ENCODE assay signal across 10 cellular contexts in the genomic region with DNA sequence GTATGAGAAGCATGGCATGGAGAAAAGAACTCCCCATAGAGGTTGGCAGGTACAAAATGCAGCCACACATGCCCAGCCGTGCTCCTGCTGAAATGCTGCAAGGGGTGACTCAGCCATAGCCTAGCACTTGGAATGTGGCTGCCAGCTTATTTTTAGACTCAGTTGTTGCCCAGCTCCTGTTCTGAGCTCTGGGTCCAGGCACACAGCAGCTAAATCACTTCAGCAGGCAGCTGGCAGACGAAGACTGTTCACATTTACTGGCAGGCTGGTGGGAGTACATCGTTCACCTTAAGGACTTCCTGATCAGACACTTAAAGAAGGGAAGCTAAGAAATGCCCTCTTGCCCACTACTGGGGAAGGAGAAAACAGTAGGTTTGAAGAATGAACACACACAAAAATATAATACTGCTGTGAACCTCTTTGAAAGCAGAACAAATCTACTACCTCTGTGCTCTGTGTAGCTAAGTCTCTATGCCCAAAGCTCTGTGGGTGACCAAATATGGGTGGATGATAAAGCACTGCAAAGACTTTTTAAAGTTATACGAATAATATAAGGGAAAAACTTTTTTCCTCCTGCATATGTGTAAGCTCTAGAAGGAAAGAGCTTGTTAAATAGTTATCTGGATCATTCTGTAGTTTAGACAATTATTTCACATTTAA.
A peak's percentile ranks its signal among the peaks of the same experiment; 100 is the strongest.
DNase-seq lines count a peak whose midpoint lies in the region; ATAC-seq and TF ChIP-seq lines count a peak whose summit lies in the region.
"Had no signal": no experiment of that assay in that cellular context is flagged by ENCODE, and none has a peak within 500 bp of the region (broad histone marks: within the 10 kb centered on the region; RNA-seq: fewer than 3 reads in every experiment).

No MANE protein-coding gene starts in this region.

- no peaks in the 10 kb centered on the region; the same call in 1 of the 2 replicates for H3K27me3 ChIP-seq in ACC112 (ENCODE audit: insufficient read depth, low read length)
- H3K27me3 ChIP-seq: BLaER1 treated with 17β-estradiol and CSF1 and Interleukin-3, amounts not matched to agents 10 nM and 100 nM had no signal

- H3K4me1 ChIP-seq in ACC112 (ENCODE audit: control insufficient read depth, insufficient read depth, low read length, unreplicated experiment) = peaks cover 9% of the 10 kb centered on the region
- H3K4me1 ChIP-seq: BLaER1 treated with 17β-estradiol and CSF1 and Interleukin-3, amounts not matched to agents 10 nM and 100 nM had no signal

- H3K27ac ChIP-seq in ACC112 (ENCODE audit: low read depth, low read length) = no peak overlapping the region
- peak overlapping the region; percentile 70 to 78 for H3K27ac ChIP-seq in coronary artery
- H3K27ac ChIP-seq: BLaER1 treated with 17β-estradiol and CSF1 and Interleukin-3, amounts not matched to agents 10 nM and 100 nM had no signal

- TF ChIP-seq CTCF in coronary artery (IDR thresholded peaks at IDR 0.05) = no peak

- ATAC-seq in HG03378 (IDR thresholded peaks at IDR 0.05; ENCODE audit: unreplicated experiment) = no peak
- ATAC-seq in HG02884 (IDR thresholded peaks at IDR 0.05; ENCODE audit: unreplicated experiment) = no peak
- ATAC-seq in GM19351 (IDR thresholded peaks at IDR 0.05; ENCODE audit: unreplicated experiment) = no peak
- ATAC-seq: GM23338 had no signal

- no peak overlapping the region for H3K4me3 ChIP-seq in ACC112 (ENCODE audit: low read depth, low read length)
- peak overlapping the region; percentile 29 for H3K4me3 ChIP-seq in coronary artery
- H3K4me3 ChIP-seq: BLaER1 treated with 17β-estradiol and CSF1 and Interleukin-3, amounts not matched to agents 10 nM and 100 nM; GM23338 had no signal

- H3K36me3 ChIP-seq in ACC112 (ENCODE audit: insufficient read depth, low read length) = no peaks in the 10 kb centered on the region
- H3K36me3 ChIP-seq: BLaER1 treated with 17β-estradiol and CSF1 and Interleukin-3, amounts not matched to agents 10 nM and 100 nM had no signal

- peak overlapping the region; percentile 45 for H2AFZ ChIP-seq in ACC112 (ENCODE audit: low read length, unreplicated experiment)
- H2AFZ ChIP-seq: GM23338 had no signal

- H3K79me2 ChIP-seq in ACC112 (ENCODE audit: control insufficient read depth, insufficient read depth, low read length, unreplicated experiment) = no peaks in the 10 kb centered on the region

- DNase-seq in LHCN-M2 (ENCODE audit: low read depth) (peak; percentile 92), coronary artery (ENCODE audit: low spot score) (peak; percentile 81), medulla oblongata (ENCODE audit: extremely low spot score) (peak; percentile 69), GM19238 (ENCODE audit: insufficient read length, low spot score) (no peak)
